10 cellular contexts compared by ENCODE assay signal in genomic region chr1:65230741-65231439, GRCh38.
DNase-seq lines count a peak whose midpoint lies in the region; ATAC-seq and TF ChIP-seq lines count a peak whose summit lies in the region.
"Had no signal": no experiment of that assay in that cellular context is flagged by ENCODE, and none has a peak within 500 bp of the region (broad histone marks: within the 10 kb centered on the region; RNA-seq: fewer than 3 reads in every experiment).

No MANE protein-coding gene starts in this region.

- no peak for TF ChIP-seq CTCF in fibroblast of the aortic adventitia (IDR thresholded peaks at IDR 0.05; ENCODE audit: insufficient read depth, low read length)
- no peak for TF ChIP-seq CTCF in type B pancreatic cell (conservative IDR thresholded peaks at IDR 0.05)

- ATAC-seq in GM18520 (IDR thresholded peaks at IDR 0.05; ENCODE audit: unreplicated experiment) (peak; percentile 63), GM21717 (IDR thresholded peaks at IDR 0.05; ENCODE audit: unreplicated experiment) (peak; percentile 64), HG03571 (IDR thresholded peaks at IDR 0.05; ENCODE audit: unreplicated experiment) (peak; percentile 80)

- H3K27me3 Mint-ChIP-seq in type B pancreatic cell, result no peaks in the 10 kb centered on the region

- peaks cover 8% of the 10 kb centered on the region for H3K4me1 Mint-ChIP-seq in type B pancreatic cell (ENCODE audit: unreplicated experiment)

- H3K9me3 Mint-ChIP-seq in type B pancreatic cell, result peaks cover under 1% of the 10 kb centered on the region

- no peak overlapping the region for H3K27ac Mint-ChIP-seq in type B pancreatic cell

- peak; percentile 54 for DNase-seq in fibroblast of the aortic adventitia (ENCODE audit: low read depth)
- DNase-seq in cardiac septum (ENCODE audit: low spot score), result no peak
- no peak for DNase-seq in type B pancreatic cell (ENCODE audit: extremely low spot score, unreplicated experiment)
- no peak for DNase-seq in T-helper 9 cell
- DNase-seq: stimulated activated CD4-positive, alpha-beta T cell treated with anti-CD3 and anti-CD28 coated beads, Interleukin-1b, Interleukin-23, amount 100 ng/mL, for 48 hours had no signal

- H3K4me3 Mint-ChIP-seq in type B pancreatic cell, result no peak overlapping the region
- H3K4me3 Mint-ChIP-seq: brain had no signal

- no peak overlapping the region for H3K4me3 ChIP-seq in fibroblast of the aortic adventitia (ENCODE audit: low read depth, low read length)
- H3K4me3 ChIP-seq: SJSA1 had no signal

- intact Hi-C loops in cardiac septum (cut with DNase I), result no loop called here

- H3K36me3 Mint-ChIP-seq in type B pancreatic cell, result peaks cover 4% of the 10 kb centered on the region
